In genomic region chr5:132073231-132074013, GRCh38 we compare ENCODE assay signal across 11 cellular contexts. TPM values are rescaled to one million over a fixed set of nuclear protein-coding genes. Genes with fewer than 3 reads are reported as not detected.
DNase-seq lines count a peak whose midpoint lies in the region; ATAC-seq and TF ChIP-seq lines count a peak whose summit lies in the region.
"Had no signal": no experiment of that assay in that cellular context is flagged by ENCODE, and none has a peak within 500 bp of the region (broad histone marks: within the 10 kb centered on the region; RNA-seq: fewer than 3 reads in every experiment).

TSS of gene CSF2 (plus strand) at chr5:132073789. CDS start at chr5:132073824, 35 bp downstream.

- no peaks in the 10 kb centered on the region for H3K9me3 ChIP-seq in transverse colon
- no peaks in the 10 kb centered on the region for H3K9me3 ChIP-seq in colonic mucosa
- H3K9me3 ChIP-seq: sigmoid colon had no signal

- intact Hi-C loops in transverse colon (cut with DNase I; ENCODE audit: low total_unique reads) (no loop called here), colonic mucosa (cut with DNase I) (no loop called here)

- POLR2A ChIA-PET in activated CD8-positive, alpha-beta memory T cell treated with anti-CD3 and anti-CD28 coated beads for 36 hours (lab: Charles Lee), result interaction anchor here (1.8 kb wide), 1 partner anchor 29 kb away, joined by 6 read pairs; no protein-coding TSS in a partner anchor

- H3K27ac Mint-ChIP-seq in stimulated activated naive CD8-positive, alpha-beta T cell treated with anti-CD3 and anti-CD28 coated beads, Interleukin-15, Interleukin-2, amounts not matched to agents 100 ng/mL and 50 ng/mL, for 24 hours, result peak within 1 kb of the TSS; percentile 83
- H3K27ac Mint-ChIP-seq: mesothelial cell of epicardium had no signal

- no peaks in the 10 kb centered on the region for H3K27me3 Mint-ChIP-seq in stimulated activated naive CD8-positive, alpha-beta T cell treated with anti-CD3 and anti-CD28 coated beads, Interleukin-15, Interleukin-2, amounts not matched to agents 100 ng/mL and 50 ng/mL, for 24 hours
- H3K27me3 Mint-ChIP-seq: T-cell had no signal

- H3K27ac ChIP-seq in transverse colon (no peak within 1 kb of the TSS), colonic mucosa (no peak within 1 kb of the TSS)
- H3K27ac ChIP-seq: sigmoid colon had no signal

- H3K36me3 ChIP-seq in transverse colon (no peaks in the 10 kb centered on the region), colonic mucosa (no peaks in the 10 kb centered on the region)
- H3K36me3 ChIP-seq: sigmoid colon had no signal

- H3K4me3 ChIP-seq in fibroblast of pulmonary artery (replicated peaks; ENCODE audit: low read depth, low read length), result no peak within 1 kb of the TSS
- H3K4me3 ChIP-seq in transverse colon, result no peak within 1 kb of the TSS
- no peak within 1 kb of the TSS for H3K4me3 ChIP-seq in colonic mucosa
- H3K4me3 ChIP-seq: sigmoid colon had no signal

- H3K27me3 ChIP-seq in transverse colon (no peaks in the 10 kb centered on the region), colonic mucosa (no peaks in the 10 kb centered on the region)
- H3K27me3 ChIP-seq: sigmoid colon had no signal

- in situ Hi-C loops in transverse colon (cut with MboI; ENCODE audit: low pct_ligation_motif_present in 1 of 4, low pct_unique_long_range_greater_than_20kb in 1 of 4, low sequenced_read_pairs in 3 of 4), result no loop called here

- peak within 1 kb of the TSS; percentile 82 for H3K4me3 Mint-ChIP-seq in stimulated activated naive CD8-positive, alpha-beta T cell treated with anti-CD3 and anti-CD28 coated beads, Interleukin-15, Interleukin-2, amounts not matched to agents 100 ng/mL and 50 ng/mL, for 24 hours
- H3K4me3 Mint-ChIP-seq: mesothelial cell of epicardium, T-cell had no signal

- no peaks in the 10 kb centered on the region for H3K4me1 ChIP-seq in transverse colon
- no peaks in the 10 kb centered on the region for H3K4me1 ChIP-seq in colonic mucosa
- H3K4me1 ChIP-seq: sigmoid colon had no signal

- no peak for TF ChIP-seq POLR2A in transverse colon (IDR thresholded peaks at IDR 0.05)

- no peaks in the 10 kb centered on the region for H3K9me3 Mint-ChIP-seq in stimulated activated naive CD8-positive, alpha-beta T cell treated with anti-CD3 and anti-CD28 coated beads, Interleukin-15, Interleukin-2, amounts not matched to agents 100 ng/mL and 50 ng/mL, for 24 hours
- H3K9me3 Mint-ChIP-seq: mesothelial cell of epicardium, T-cell had no signal

- TF ChIP-seq CTCF in fibroblast of pulmonary artery (IDR thresholded peaks at IDR 0.05; ENCODE audit: low read length, missing control alignments) (no peak), transverse colon (IDR thresholded peaks at IDR 0.05) (no peak), colonic mucosa (IDR thresholded peaks at IDR 0.05) (no peak)

- no peak for ATAC-seq in GM18861 (IDR thresholded peaks at IDR 0.05; ENCODE audit: unreplicated experiment)

- H3K4me1 Mint-ChIP-seq in stimulated activated naive CD8-positive, alpha-beta T cell treated with anti-CD3 and anti-CD28 coated beads, Interleukin-15, Interleukin-2, amounts not matched to agents 100 ng/mL and 50 ng/mL, for 24 hours (ENCODE audit: low read depth), result peaks cover 85% of the 10 kb centered on the region
- H3K4me1 Mint-ChIP-seq: mesothelial cell of epicardium had no signal

- WGBS in transverse colon (ENCODE audit: low coverage in 1 of 2), 2 donors, result 81% methylated on average over 12 of the region's 12 CpGs; no CpG with 5 or more reads in 1 of the 2 donors

- CTCF ChIA-PET in activated CD8-positive, alpha-beta memory T cell treated with anti-CD3 and anti-CD28 coated beads for 36 hours (lab: Charles Lee), result interaction anchor here (0.7 to 1.8 kb wide), 4 partner anchors 8 to 312 kb away, joined by 3 to 8 read pairs (median 3); no protein-coding TSS in a partner anchor

- TF ChIP-seq EP300 in transverse colon (IDR thresholded peaks at IDR 0.05; ENCODE audit: low read depth), result no peak

- no peak within 1 kb of the TSS for H3K9ac ChIP-seq in colonic mucosa (ENCODE audit: low read depth in 2 of 2, low read length in 2 of 2)

- DNase-seq in activated CD8-positive, alpha-beta memory T cell treated with anti-CD3 and anti-CD28 coated beads for 24 hours, result no peak
- DNase-seq in SW480 (ENCODE audit: low spot score), result peak; percentile 89
- DNase-seq in fibroblast of pulmonary artery (ENCODE audit: low read depth), result peak; percentile 26
- no peak for DNase-seq in transverse colon
- no peak for DNase-seq in colonic mucosa
- DNase-seq: sigmoid colon, T-cell had no signal

- peaks cover 26% of the 10 kb centered on the region for H3K36me3 Mint-ChIP-seq in stimulated activated naive CD8-positive, alpha-beta T cell treated with anti-CD3 and anti-CD28 coated beads, Interleukin-15, Interleukin-2, amounts not matched to agents 100 ng/mL and 50 ng/mL, for 24 hours (ENCODE audit: low read depth)
- H3K36me3 Mint-ChIP-seq: mesothelial cell of epicardium, T-cell had no signal

RNA-seq across cellular contexts. Expression of gene CSF2, which starts in this region (rescaled TPM):
- total RNA-seq in activated CD8-positive, alpha-beta memory T cell treated with anti-CD3 and anti-CD28 coated beads for 36 hours, result 100 to 1,000 TPM; 397 to 412 TPM
- not detected for total RNA-seq in transverse colon
- total RNA-seq in colonic mucosa, result under 1 TPM in 1 of 2 donors, not detected in 1; 0.67 TPM
- total RNA-seq: mesothelial cell of epicardium, sigmoid colon had no signal

Comparison
In these comparisons a context has a peak if more than half of its experiments do, and no peak if none do; other contexts are left out.
1. RNA of gene CSF2 (total RNA-seq): 397 to 412 TPM in activated CD8-positive, alpha-beta memory T cell treated with anti-CD3 and anti-CD28 coated beads for 36 hours; 0.67 TPM in colonic mucosa and not detected in transverse colon; every median in the first group is over 100 times any median in the second.
2. DNase-seq: peak in SW480 (single experiment) and fibroblast of pulmonary artery (single experiment); none in activated CD8-positive, alpha-beta memory T cell treated with anti-CD3 and anti-CD28 coated beads for 24 hours (single experiment), transverse colon (single experiment) and colonic mucosa (single experiment).